7 cellular contexts compared by ENCODE assay signal in the genomic region with DNA sequence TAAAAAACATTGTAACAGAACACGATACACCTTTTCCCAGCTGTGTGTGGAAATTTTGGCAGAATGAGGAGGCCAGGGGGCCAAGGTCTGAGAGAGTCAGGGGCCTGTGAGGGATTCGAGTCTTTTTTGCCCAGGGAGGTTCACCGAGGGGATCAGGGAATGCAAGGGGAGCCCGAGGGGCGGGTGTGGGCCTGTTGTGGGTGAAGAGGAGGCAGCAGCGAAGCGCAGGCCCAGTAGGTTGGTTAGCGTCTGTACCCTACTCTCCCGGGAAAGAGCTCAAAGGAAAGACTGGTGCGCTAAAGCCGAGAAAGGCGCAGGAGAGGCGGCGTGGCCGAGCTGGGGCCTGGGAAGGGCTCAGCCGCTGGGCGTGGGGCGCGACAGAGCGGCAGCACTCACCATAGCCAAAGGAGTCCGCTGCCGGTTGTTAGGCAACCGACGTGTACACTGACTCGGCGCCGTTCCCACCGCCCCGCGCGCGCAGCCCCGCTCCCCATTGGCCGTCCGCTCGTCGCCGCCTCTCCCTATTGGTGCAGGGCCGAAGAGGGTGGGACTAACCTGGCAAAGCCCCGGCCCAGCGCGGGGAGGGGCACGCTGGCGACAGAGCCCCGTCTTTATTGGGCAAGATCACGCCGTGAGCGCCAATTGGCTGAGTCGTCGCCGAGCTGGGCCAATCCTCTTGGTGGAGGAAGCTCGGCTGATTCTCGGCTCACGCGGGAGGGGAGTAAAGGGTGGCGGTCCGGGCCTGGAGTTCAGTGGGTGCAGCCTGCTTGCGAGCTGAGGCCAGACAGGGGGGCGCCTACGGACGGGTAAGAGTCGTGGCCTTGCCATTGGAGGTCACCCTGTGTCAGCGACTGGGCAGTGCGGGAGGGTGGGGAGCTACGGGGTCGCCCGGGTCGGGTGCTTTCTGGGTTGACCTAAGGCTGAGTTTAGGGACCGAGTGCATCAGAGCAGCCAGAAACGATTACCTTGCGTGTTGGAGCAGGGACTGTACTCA.
DNase-seq lines count a peak whose midpoint lies in the region; ATAC-seq, FAIRE-seq and TF ChIP-seq lines count a peak whose summit lies in the region.

TSS of gene CETN2 (minus strand) at position 446 of the 994 bp plus-strand sequence. CDS start at position 399, 47 bp downstream.
TSS of gene NSDHL (plus strand) at position 752 of the 994 bp plus-strand sequence. CDS start 15,262 bp downstream, outside the sequence.

- ATAC-seq in HG02981 (IDR thresholded peaks at IDR 0.05; ENCODE audit: unreplicated experiment) = peak; percentile 98

- DNase-seq in GM18507 (ENCODE audit: extremely low spot score, insufficient read length, low read depth) (peak; percentile 85), NCI-H2029 treated with DMSO at 0.1 percent for 48 hours (lab: John Stamatoyannopoulos, UW) (peak; percentile 59), T1000 (lab: John Stamatoyannopoulos, UW) (peak; percentile 90), astrocyte of the spinal cord (ENCODE audit: low read depth, low spot score) (peak; percentile 97), hippocampal formation (lab: John Stamatoyannopoulos, UW) (peak; percentile 91 to 94), retina (peak; percentile 93)

- no peak for TF ChIP-seq CTCF in astrocyte of the spinal cord (IDR thresholded peaks at IDR 0.05; ENCODE audit: low read depth, low read length)

- H3K4me3 ChIP-seq in astrocyte of the spinal cord (ENCODE audit: low read depth, low read length) = peak within 1 kb of the TSS; percentile 77

- FAIRE-seq in GM18507 (lab: Jason Lieb, UNC) = peak; percentile 96

- in situ Hi-C loops in astrocyte of the spinal cord (cut with HindIII; ENCODE audit: low sequenced_read_pairs) = no loop called here

Comparison
In these comparisons a context has a peak if more than half of its experiments do, and no peak if none do; other contexts are left out.
1. Peak in every context shown above with its lines: DNase-seq, ATAC-seq and H3K4me3 ChIP-seq.